Comparison of ENCODE assay signal across 1 cellular context in the genomic region with DNA sequence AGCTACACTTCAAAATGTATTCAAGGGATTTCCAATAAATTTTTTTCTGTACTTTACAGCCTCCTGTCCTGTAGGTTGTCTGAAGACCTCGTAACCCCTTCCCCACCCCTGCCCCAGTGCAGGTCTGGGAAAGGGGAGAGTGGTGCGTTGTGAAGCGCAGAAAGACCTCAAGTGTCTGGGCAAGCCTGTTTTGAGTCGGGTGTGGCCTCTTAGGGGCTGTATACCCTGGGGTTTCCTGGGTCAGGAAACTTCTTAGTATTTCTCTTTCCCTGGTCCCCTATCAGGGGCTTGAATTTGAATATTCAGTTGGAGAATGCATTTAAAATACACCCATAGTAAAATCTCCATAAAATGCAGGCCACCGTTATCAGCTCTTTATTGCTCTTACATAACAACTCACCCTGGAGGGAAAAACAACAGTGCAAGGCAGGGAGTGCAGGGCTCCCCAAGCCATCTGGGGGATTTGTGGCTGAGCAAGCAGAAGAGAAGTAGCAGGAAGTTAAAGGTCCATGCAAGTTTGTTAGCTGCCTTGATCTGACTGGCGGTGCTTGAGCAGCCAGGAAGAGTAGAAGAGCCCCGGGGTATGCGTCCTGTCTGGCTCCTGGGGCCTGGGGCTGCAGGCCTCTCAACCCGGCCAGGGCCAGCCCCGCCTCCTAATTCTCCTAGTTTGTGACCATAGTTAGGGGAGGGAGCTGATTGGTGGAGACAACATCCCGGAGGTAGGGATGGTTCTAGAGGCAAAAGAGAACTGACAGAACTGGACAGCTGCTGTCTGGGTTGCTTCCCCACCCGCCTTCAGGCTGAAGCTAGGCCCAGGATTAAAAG.
TF ChIP-seq lines count a peak whose summit lies in the region.

No MANE protein-coding gene starts in this region.

TF ChIP-seq in H1, 55 proteins besides CTCF, POLR2A, EP300 and RAD21:
- TF ChIP-seq CHD2 (IDR thresholded peaks at IDR 0.05; ENCODE audit: low read length) (no peak), TAF1 (IDR thresholded peaks at IDR 0.05; ENCODE audit: low read depth, low read length) (peak; percentile 57; the same call in 1 of the 2 replicates), CBX8 (IDR thresholded peaks at IDR 0.05; ENCODE audit: borderline replicate concordance, low read depth, low read length) (no peak), TBP (IDR thresholded peaks at IDR 0.05; ENCODE audit: low read depth, low read length) (0 out of 2 replicates have a peak, but pooled peaks have one; percentile 24), SAP30 (IDR thresholded peaks at IDR 0.05; ENCODE audit: insufficient read depth, insufficient replicate concordance, low read length) (no peak), SP4 (IDR thresholded peaks at IDR 0.05; ENCODE audit: low read length) (no peak), NANOG (IDR thresholded peaks at IDR 0.05; ENCODE audit: insufficient read depth, low read depth, low read length, poor library complexity, severe bottlenecking) (no peak), POLR2AphosphoS5 (IDR thresholded peaks at IDR 0.05; ENCODE audit: low read depth, low read length) (no peak), RNF2 (IDR thresholded peaks at IDR 0.05; ENCODE audit: borderline replicate concordance, low read depth, low read length, missing control alignments, poor library complexity, severe bottlenecking) (no peak), SIRT6 (IDR thresholded peaks at IDR 0.05; ENCODE audit: low read length) (no peak), TAF7 (optimal IDR thresholded peaks at IDR 0.05; ENCODE audit: borderline replicate concordance, low read depth, low read length) (peak; percentile 35), FOSL1 (IDR thresholded peaks at IDR 0.05; ENCODE audit: insufficient read depth, low read depth, low read length) (no peak), YY1 (IDR thresholded peaks at IDR 0.05; ENCODE audit: low read depth, low read length) (no peak), JUND (IDR thresholded peaks at IDR 0.05; ENCODE audit: low read length) (no peak), SRF (IDR thresholded peaks at IDR 0.05; ENCODE audit: low read depth, low read length) (no peak), BCL11A (IDR thresholded peaks at IDR 0.05; ENCODE audit: low read depth in 2 of 2, low read length in 2 of 2) (no peak), GABPA (IDR thresholded peaks at IDR 0.05; ENCODE audit: borderline replicate concordance, insufficient read depth, low read length) (no peak), CTBP2 (IDR thresholded peaks at IDR 0.05; ENCODE audit: borderline replicate concordance, insufficient read depth, insufficient read length, low read length) (no peak), KDM5A (IDR thresholded peaks at IDR 0.05; ENCODE audit: low read length) (no peak), TEAD4 (IDR thresholded peaks at IDR 0.05; ENCODE audit: low read depth, low read length) (no peak)
- TF ChIP-seq, protein P1, sequence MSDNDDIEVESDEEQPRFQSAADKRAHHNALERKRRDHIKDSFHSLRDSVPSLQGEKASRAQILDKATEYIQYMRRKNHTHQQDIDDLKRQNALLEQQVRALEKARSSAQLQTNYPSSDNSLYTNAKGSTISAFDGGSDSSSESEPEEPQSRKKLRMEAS (IDR thresholded peaks at IDR 0.05) = no peak
TF ChIP-seq in H1: peak in this region for 3.
